In genomic region chr5:90410178-90410762, GRCh38 we compare ENCODE assay signal across 8 cellular contexts. TPM values are rescaled to one million over a fixed set of nuclear protein-coding genes. Genes with fewer than 3 reads are reported as not detected.
DNase-seq lines count a peak whose midpoint lies in the region; ATAC-seq and TF ChIP-seq lines count a peak whose summit lies in the region.

No MANE protein-coding gene starts in this region.

- TF ChIP-seq CTCF in cardiac muscle cell (IDR thresholded peaks at IDR 0.05; ENCODE audit: low read depth, low read length) (no peak), adrenal gland (IDR thresholded peaks at IDR 0.05) (no peak), left lung (IDR thresholded peaks at IDR 0.05) (no peak)

- intact Hi-C loops in Right ventricle myocardium inferior (cut with DNase I), result no loop called here
- intact Hi-C loops in adrenal gland (cut with DNase I), result no loop called here
- intact Hi-C loops in left lung (cut with DNase I), result no loop called here

- TF ChIP-seq POLR2A in adrenal gland (IDR thresholded peaks at IDR 0.05), result no peak

- no peaks in the 10 kb centered on the region for H3K27me3 ChIP-seq in cardiac muscle cell
- H3K27me3 ChIP-seq in adrenal gland, result no peaks in the 10 kb centered on the region
- H3K27me3 ChIP-seq in left lung, result no peaks in the 10 kb centered on the region

- peaks cover 22% of the 10 kb centered on the region for H3K4me1 ChIP-seq in cardiac muscle cell (ENCODE audit: low read depth)
- H3K4me1 ChIP-seq in adrenal gland (replicated peaks in 1 of 2), result peaks cover 0 to 32% of the 10 kb centered on the region in 2 donors
- H3K4me1 ChIP-seq in left lung, result peaks cover 8 to 18% of the 10 kb centered on the region in 2 donors
- peaks cover 3% of the 10 kb centered on the region for H3K4me1 ChIP-seq in urinary bladder (ENCODE audit: insufficient read depth)

- H3K4me3 ChIP-seq in cardiac muscle cell (peak overlapping the region; percentile 39), adrenal gland (peak overlapping the region; percentile 30 to 76 (median 66)), left lung (peak overlapping the region; percentile 42 to 83), urinary bladder (ENCODE audit: low read depth, low read length) (peak overlapping the region; percentile 54)

- H3K27ac ChIP-seq in cardiac muscle cell (peak overlapping the region; percentile 92), adrenal gland (peak overlapping the region; percentile 57 to 96 (median 87)), left lung (peak overlapping the region; percentile 86 to 94), urinary bladder (ENCODE audit: low read depth) (peak overlapping the region; percentile 75)

- peaks cover 6% of the 10 kb centered on the region for H3K36me3 ChIP-seq in cardiac muscle cell
- H3K36me3 ChIP-seq in adrenal gland (replicated peaks in 1 of 2), result no peaks in the 10 kb centered on the region
- no peaks in the 10 kb centered on the region for H3K36me3 ChIP-seq in left lung
- H3K36me3 ChIP-seq in urinary bladder (ENCODE audit: insufficient read depth), result no peaks in the 10 kb centered on the region

- peak in 1 of 2 donors; percentile 13 for DNase-seq in cardiac muscle cell (ENCODE audit: low read depth in 1 of 2, low spot score in 1 of 2)
- DNase-seq in Right ventricle myocardium inferior (ENCODE audit: missing footprints), result no peak
- no peak for DNase-seq in adrenal gland
- DNase-seq in left lung, result no peak

- WGBS in adrenal gland, 4 donors, result 1% methylated on average over 10 of the region's 10 CpGs
- under 1% methylated on average over 10 of the region's 10 CpGs for WGBS in urinary bladder

- ATAC-seq in Right ventricle myocardium inferior (no peak), left lung (peak; percentile 1), HG02852 (IDR thresholded peaks at IDR 0.05; ENCODE audit: unreplicated experiment) (no peak), HG03378 (IDR thresholded peaks at IDR 0.05; ENCODE audit: unreplicated experiment) (no peak), HG02840 (IDR thresholded peaks at IDR 0.05; ENCODE audit: low FRiP score, unreplicated experiment) (no peak)

- H3K9me3 ChIP-seq in cardiac muscle cell (ENCODE audit: low read depth) (no peaks in the 10 kb centered on the region), adrenal gland (replicated peaks in 1 of 3) (no peaks in the 10 kb centered on the region), left lung (no peaks in the 10 kb centered on the region)

RNA-seq across cellular contexts. Expression of gene CETN3, which starts 0.7 kb away (rescaled TPM):
- total RNA-seq in cardiac muscle cell (25.4 and 49.2 TPM in 2 replicates), Right ventricle myocardium inferior (27.9 TPM), adrenal gland (10 to 100 TPM in 6 of 8 donors, 1 to 10 TPM in 2; 5.0 to 28.9 (median 18.6) TPM), left lung (10 to 100 TPM; 22.1 to 24.8 TPM), urinary bladder (40.2 TPM)
- polyA plus RNA-seq in cardiac muscle cell (85.8 and 106 TPM in 2 replicates), adrenal gland (10 to 100 TPM; 20.4 to 59.2 (median 29.9) TPM), urinary bladder (20.0 TPM)
